8 cellular contexts compared by ENCODE assay signal in genomic region chr5:59768204-59769040, GRCh38.
DNase-seq lines count a peak whose midpoint lies in the region; TF ChIP-seq lines count a peak whose summit lies in the region.

No MANE protein-coding gene starts in this region.

- peak; percentile 35 for TF ChIP-seq POLR2A in prostate gland (IDR thresholded peaks at IDR 0.05)

- peak overlapping the region; percentile 71 for H3K4me2 ChIP-seq in hepatocyte
- no peak overlapping the region for H3K4me2 ChIP-seq in MM.1S (ENCODE audit: low read depth, low read length)

- peaks cover 21% of the 10 kb centered on the region for H3K27me3 ChIP-seq in adipocyte (replicated peaks; ENCODE audit: control insufficient read depth, insufficient read depth, low read length)
- H3K27me3 ChIP-seq in hepatocyte, result no peaks in the 10 kb centered on the region
- H3K27me3 ChIP-seq in prostate gland (replicated peaks; ENCODE audit: insufficient read depth), result no peaks in the 10 kb centered on the region
- H3K27me3 ChIP-seq in MM.1S (replicated peaks; ENCODE audit: insufficient read depth, low read length), result no peaks in the 10 kb centered on the region

- H3K4me3 ChIP-seq in adipocyte (ENCODE audit: low read length), result peak overlapping the region; percentile 90
- H3K4me3 ChIP-seq in hepatocyte, result peak overlapping the region; percentile 75
- H3K4me3 ChIP-seq in prostate gland, result peak overlapping the region; percentile 45 to 50
- no peak overlapping the region for H3K4me3 ChIP-seq in MM.1S (ENCODE audit: low read length)

- H3K9me2 ChIP-seq in hepatocyte (replicated peaks; ENCODE audit: insufficient read depth), result no peaks in the 10 kb centered on the region
- no peaks in the 10 kb centered on the region for H3K9me2 ChIP-seq in MM.1S (replicated peaks; ENCODE audit: insufficient read depth, low read length)

- H3K9me3 ChIP-seq in adipocyte (ENCODE audit: control insufficient read depth, low read length), result no peaks in the 10 kb centered on the region
- H3K9me3 ChIP-seq in hepatocyte (ENCODE audit: low read depth), result no peaks in the 10 kb centered on the region
- no peaks in the 10 kb centered on the region for H3K9me3 ChIP-seq in prostate gland
- no peaks in the 10 kb centered on the region for H3K9me3 ChIP-seq in MM.1S (replicated peaks; ENCODE audit: insufficient read depth, low read length)

- intact Hi-C loops in prostate gland (cut with DNase I), result no loop called here

- no peak for TF ChIP-seq CTCF in hepatocyte (IDR thresholded peaks at IDR 0.05; ENCODE audit: poor library complexity)
- no peak for TF ChIP-seq CTCF in prostate gland (IDR thresholded peaks at IDR 0.05)
- no peak for TF ChIP-seq CTCF in MM.1S (IDR thresholded peaks at IDR 0.05; ENCODE audit: low read length)

- WGBS in hepatocyte (ENCODE audit: low lambda C conversion rate, missing lambda C conversion rate), result 10% methylated on average over 38 of the region's 38 CpGs
- WGBS in prostate gland, result 2% methylated on average over 38 of the region's 38 CpGs

- H3K79me2 ChIP-seq in hepatocyte (peaks cover 19% of the 10 kb centered on the region), MM.1S (ENCODE audit: low read length) (no peaks in the 10 kb centered on the region)

- H3K27ac ChIP-seq in hepatocyte (peak overlapping the region; percentile 83), prostate gland (peak overlapping the region; percentile 71 to 76), MM.1S (ENCODE audit: low read length) (no peak overlapping the region)

- H3K4me1 ChIP-seq in adipocyte (ENCODE audit: control insufficient read depth, insufficient read depth, low read length) (peaks cover 11% of the 10 kb centered on the region), hepatocyte (ENCODE audit: insufficient read depth) (peaks cover 6% of the 10 kb centered on the region), prostate gland (replicated peaks) (peaks cover 2% of the 10 kb centered on the region), MM.1S (ENCODE audit: low read length) (no peaks in the 10 kb centered on the region)

- peak overlapping the region; percentile 69 for H3K9ac ChIP-seq in adipocyte (ENCODE audit: low read length)
- no peak overlapping the region for H3K9ac ChIP-seq in MM.1S (ENCODE audit: low read length)

- no peaks in the 10 kb centered on the region for H3K36me3 ChIP-seq in adipocyte (ENCODE audit: control insufficient read depth, insufficient read depth, low read length, severe bottlenecking)
- H3K36me3 ChIP-seq in hepatocyte (replicated peaks; ENCODE audit: insufficient read depth, low read depth), result no peaks in the 10 kb centered on the region
- H3K36me3 ChIP-seq in prostate gland, result no peaks in the 10 kb centered on the region
- H3K36me3 ChIP-seq in MM.1S (replicated peaks; ENCODE audit: insufficient read depth, low read length), result no peaks in the 10 kb centered on the region

- H4K20me1 ChIP-seq in hepatocyte (ENCODE audit: insufficient read depth, poor library complexity, severe bottlenecking) (no peaks in the 10 kb centered on the region), MM.1S (ENCODE audit: insufficient read depth, low read length) (no peaks in the 10 kb centered on the region)

- DNase-seq in DMS 273 (lab: John Stamatoyannopoulos, UW; ENCODE audit: unreplicated experiment) (peak; percentile 97), HCEC 1CT (peak; percentile 71), NCI-H510A treated with DMSO at 0.1 percent for 48 hours (lab: John Stamatoyannopoulos, UW) (peak; percentile 75), adipocyte (ENCODE audit: low read depth) (peak; percentile 56), hepatocyte (ENCODE audit: low spot score) (peak; percentile 85), prostate gland (ENCODE audit: low spot score) (peak; percentile 74), MM.1S (no peak)
- DNase-seq in NK-92 treated with Interleukin-12 subunit alpha and Interleukin-12 subunit beta, amount 100 ng/mL, for 24 hours (lab: John Stamatoyannopoulos, UW), result no peak

- H3F3A ChIP-seq in MM.1S (ENCODE audit: insufficient read depth, low read length), result no peaks in the 10 kb centered on the region

- H2AFZ ChIP-seq in hepatocyte, result peak overlapping the region; percentile 77
- H2AFZ ChIP-seq in MM.1S (ENCODE audit: low read length), result no peak overlapping the region

Comparison
In these comparisons a context has a peak if more than half of its experiments do, and no peak if none do; other contexts are left out.
1. DNase-seq: peak in DMS 273 (single experiment), HCEC 1CT (single experiment), NCI-H510A treated with DMSO at 0.1 percent for 48 hours (single experiment), adipocyte (single experiment), hepatocyte (single experiment) and prostate gland (single experiment); none in NK-92 treated with Interleukin-12 subunit alpha and Interleukin-12 subunit beta, amount 100 ng/mL, for 24 hours (single experiment) and MM.1S (single experiment).